ENCODE assay signal across 1 cellular context in genomic region chr22:26372890-26373289, GRCh38.
A peak's percentile ranks its signal among the peaks of the same experiment; 100 is the strongest.
TF ChIP-seq lines count a peak whose summit lies in the region.

No MANE protein-coding gene starts in this region.

TF ChIP-seq in H1, 55 proteins besides CTCF, POLR2A, EP300 and RAD21 (continued from another document):
- TF ChIP-seq KDM1A (IDR thresholded peaks at IDR 0.05; ENCODE audit: borderline replicate concordance, low read length), result peak; percentile 59; the same call in 1 of the 2 replicates
